ENCODE assay signal across 8 cellular contexts in genomic region chr16:2882460-2883026, GRCh38. TPM values are rescaled to one million over a fixed set of nuclear protein-coding genes. Genes with fewer than 3 reads are reported as not detected.
DNase-seq lines count a peak whose midpoint lies in the region; ATAC-seq and TF ChIP-seq lines count a peak whose summit lies in the region.

No MANE protein-coding gene starts in this region.

- H3K9me3 ChIP-seq in SK-N-MC (ENCODE audit: low read depth, low read length) (no peaks in the 10 kb centered on the region), thyroid gland (no peaks in the 10 kb centered on the region)

- peak; percentile 86 for ATAC-seq in HG02588 (IDR thresholded peaks at IDR 0.05; ENCODE audit: unreplicated experiment)
- ATAC-seq in Right ventricle myocardium inferior: peak; percentile 98

- peak overlapping the region; percentile 98 for H3K27ac Mint-ChIP-seq in osteocyte (ENCODE audit: unreplicated experiment)

- H3K9ac ChIP-seq in SK-N-MC (ENCODE audit: insufficient read length): peak overlapping the region; percentile 64

- WGBS in thyroid gland, 2 donors: 0 to 1% methylated on average over 12 to 34 of the region's 34 CpGs

- peaks cover 7% of the 10 kb centered on the region in 2 donors for H3K4me1 ChIP-seq in thyroid gland

- intact Hi-C loops in Right ventricle myocardium inferior (cut with DNase I): loop anchor here (1.0 to 2.0 kb wide), 2 partner anchors 22 to 30 kb away; no protein-coding TSS in a partner anchor
- intact Hi-C loops in thyroid gland (cut with DNase I): no loop called here

- peak overlapping the region; percentile 87 for H3K4me3 Mint-ChIP-seq in osteocyte (ENCODE audit: unreplicated experiment)

- DNase-seq in GM06990 (ENCODE audit: extremely low read depth, insufficient read length) (no peak), NCI-H1048 (lab: John Stamatoyannopoulos, UW) (peak; percentile 68), SK-N-MC (ENCODE audit: low read depth, low spot score) (peak; percentile 95), Right ventricle myocardium inferior (ENCODE audit: missing footprints) (peak; percentile 98), osteocyte (ENCODE audit: extremely low spot score, unreplicated experiment) (peak; percentile 99), thyroid gland (peak; percentile 98 to 99)
- peak; percentile 92 for DNase-seq in activated naive CD8-positive, alpha-beta T cell treated with anti-CD3 and anti-CD28 coated beads, Interleukin-2, amount 50 U/mL, for 16 hours (ENCODE audit: low read depth, low spot score)

- H3K36me3 Mint-ChIP-seq in osteocyte (ENCODE audit: unreplicated experiment): no peaks in the 10 kb centered on the region

- no peak for TF ChIP-seq POLR2A in thyroid gland (IDR thresholded peaks at IDR 0.05)

- H3K27me3 ChIP-seq in GM06990 (replicated peaks; ENCODE audit: control insufficient read depth, insufficient read depth, low read length) (no peaks in the 10 kb centered on the region), thyroid gland (no peaks in the 10 kb centered on the region)

- no peaks in the 10 kb centered on the region for H3K27me3 Mint-ChIP-seq in osteocyte (ENCODE audit: unreplicated experiment)

- peak overlapping the region; percentile 81; the same call in 1 of the 2 replicates for H3K27ac ChIP-seq in SK-N-MC
- H3K27ac ChIP-seq in thyroid gland: peak overlapping the region; percentile 86 to 95 (median 87)

- H3K36me3 ChIP-seq in GM06990 (ENCODE audit: control insufficient read depth, insufficient read depth, low read length): no peaks in the 10 kb centered on the region
- no peaks in the 10 kb centered on the region for H3K36me3 ChIP-seq in SK-N-MC (ENCODE audit: insufficient read depth, low read length)
- no peaks in the 10 kb centered on the region for H3K36me3 ChIP-seq in thyroid gland

- H3K4me1 Mint-ChIP-seq in osteocyte (ENCODE audit: unreplicated experiment): peaks cover 15% of the 10 kb centered on the region

- peak overlapping the region; percentile 96 for H3K4me3 ChIP-seq in GM06990 (replicated peaks; ENCODE audit: low read depth, low read length)
- H3K4me3 ChIP-seq in SK-N-MC: peak overlapping the region; percentile 94
- peak overlapping the region; percentile 8 to 97 (median 38) for H3K4me3 ChIP-seq in thyroid gland (replicated peaks in 1 of 3)

- TF ChIP-seq CTCF in GM06990 (IDR thresholded peaks at IDR 0.05; ENCODE audit: insufficient read depth, low read length, poor library complexity, severe bottlenecking): no peak
- no peak for TF ChIP-seq CTCF in osteocyte (IDR thresholded peaks at IDR 0.05)
- TF ChIP-seq CTCF in thyroid gland (IDR thresholded peaks at IDR 0.05): no peak

- H3K9me3 Mint-ChIP-seq in osteocyte (ENCODE audit: unreplicated experiment): no peaks in the 10 kb centered on the region

RNA-seq across cellular contexts. Expression of gene FLYWCH2, which starts 0.5 kb away (rescaled TPM):
- 31.3 TPM for total RNA-seq in Right ventricle myocardium inferior
- total RNA-seq in osteocyte: 49.6 and 54.0 TPM in 2 replicates
- 10 to 100 TPM; 58.4 to 89.3 (median 73.8) TPM for total RNA-seq in thyroid gland

RNA-seq across cellular contexts. Expression of gene PRSS22, which starts 24.6 kb away (rescaled TPM):
- total RNA-seq in Right ventricle myocardium inferior (not detected), osteocyte (not detected in 2 replicates), thyroid gland (1 to 10 TPM; 1.2 to 7.7 (median 4.6) TPM)

RNA-seq across cellular contexts. Expression of gene FLYWCH1, which starts 29.2 kb away (rescaled TPM):
- total RNA-seq in Right ventricle myocardium inferior (34.5 TPM), osteocyte (38.9 and 46.4 TPM in 2 replicates), thyroid gland (10 to 100 TPM; 31.3 to 49.8 (median 41.5) TPM)

RNA-seq across cellular contexts. Expression of gene ZG16B, which starts 52.4 kb away (rescaled TPM):
- total RNA-seq in Right ventricle myocardium inferior (0.35 TPM), osteocyte (not detected in 2 replicates), thyroid gland (not detected)

Comparison
In these comparisons a context has a peak if more than half of its experiments do, and no peak if none do; other contexts are left out.
1. H3K4me3 ChIP-seq: peak in every context shown above with its lines; median percentile 96 in GM06990; 94 in SK-N-MC; 38 in thyroid gland.